ENCODE assay signal across 8 cellular contexts in the genomic region with DNA sequence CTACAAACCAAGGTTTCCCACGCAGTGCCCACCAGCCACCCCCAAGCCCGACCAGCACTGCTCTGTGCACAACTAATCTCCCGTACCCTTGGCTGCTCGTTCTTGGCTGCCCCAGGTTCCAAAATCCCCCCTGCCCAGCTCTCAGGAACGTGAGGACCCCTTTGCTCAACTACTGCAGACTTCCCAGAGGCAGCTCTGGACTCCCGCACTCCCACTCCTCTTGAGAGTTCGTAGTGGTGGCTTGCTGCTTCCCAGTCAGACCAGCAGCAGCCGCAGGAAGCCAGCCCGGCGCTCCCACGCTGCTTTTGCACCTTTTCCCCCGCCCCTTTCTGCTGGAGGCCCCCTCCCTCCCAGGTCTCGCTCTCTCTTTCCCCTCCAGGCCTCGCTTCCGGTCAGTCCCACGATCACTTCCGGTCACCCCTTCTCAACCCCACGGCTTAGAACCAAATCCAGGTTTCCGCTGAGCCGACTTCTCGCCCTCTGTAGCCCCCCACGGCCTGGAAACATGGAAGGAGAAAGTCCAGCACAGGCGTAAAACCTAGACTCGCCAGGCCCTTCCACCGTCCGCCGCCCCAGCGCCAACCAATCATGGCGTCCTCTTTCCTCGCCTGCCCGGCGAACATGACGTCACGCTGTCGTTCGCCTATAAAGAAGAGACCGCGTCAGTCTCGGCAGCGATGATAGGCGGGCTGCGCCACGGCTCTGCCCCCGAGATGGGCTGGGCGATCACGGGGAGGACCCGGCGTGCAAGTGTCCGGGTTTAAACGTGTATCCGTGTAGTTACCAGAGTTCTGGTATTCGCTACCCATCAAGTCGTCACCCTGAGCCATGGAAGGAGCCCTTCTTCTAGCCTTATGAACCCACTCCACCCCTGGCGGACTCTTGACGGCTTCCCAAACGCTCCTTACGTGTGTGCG. TPM values are rescaled to one million over a fixed set of nuclear protein-coding genes. Genes with fewer than 3 reads are reported as not detected.
A peak's percentile ranks its signal among the peaks of the same experiment; 100 is the strongest.
DNase-seq lines count a peak whose midpoint lies in the region; ATAC-seq and TF ChIP-seq lines count a peak whose summit lies in the region.

A gene with protein sequence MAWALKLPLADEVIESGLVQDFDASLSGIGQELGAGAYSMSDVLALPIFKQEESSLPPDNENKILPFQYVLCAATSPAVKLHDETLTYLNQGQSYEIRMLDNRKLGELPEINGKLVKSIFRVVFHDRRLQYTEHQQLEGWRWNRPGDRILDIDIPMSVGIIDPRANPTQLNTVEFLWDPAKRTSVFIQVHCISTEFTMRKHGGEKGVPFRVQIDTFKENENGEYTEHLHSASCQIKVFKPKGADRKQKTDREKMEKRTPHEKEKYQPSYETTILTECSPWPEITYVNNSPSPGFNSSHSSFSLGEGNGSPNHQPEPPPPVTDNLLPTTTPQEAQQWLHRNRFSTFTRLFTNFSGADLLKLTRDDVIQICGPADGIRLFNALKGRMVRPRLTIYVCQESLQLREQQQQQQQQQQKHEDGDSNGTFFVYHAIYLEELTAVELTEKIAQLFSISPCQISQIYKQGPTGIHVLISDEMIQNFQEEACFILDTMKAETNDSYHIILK (minus strand): TSS at position 621 of the 917 bp plus-strand sequence. CDS start 713 bp downstream, outside the sequence.

- peak; percentile 91 for ATAC-seq in GM21723 (IDR thresholded peaks at IDR 0.05; ENCODE audit: unreplicated experiment)

- DNase-seq in DMS53 treated with DMSO at 0.1 percent for 48 hours (lab: John Stamatoyannopoulos, UW; ENCODE audit: unreplicated experiment) (peak; percentile 93), KBM-7 (peak; percentile 95), RPMI7951 (ENCODE audit: low read depth) (peak; percentile 95), activated T-helper 1 cell treated with Interleukin-2 at 50 U/mL for 16 hours (ENCODE audit: low read depth) (peak; percentile 88), esophagus squamous epithelium (lab: John Stamatoyannopoulos, UW) (peak; percentile 80), myocyte (ENCODE audit: low read depth) (peak; percentile 97)
- DNase-seq in stimulated activated CD8-positive, alpha-beta memory T cell treated with anti-CD3 and anti-CD28 coated beads, Interleukin-7, amount 100 ng/mL, for 4 hours (ENCODE audit: low read depth in 2 of 2): peak; percentile 89 to 91

- H3K27ac ChIP-seq in esophagus squamous epithelium: peak within 1 kb of the TSS; percentile 96 to 98 (median 96)

- H3K9me3 ChIP-seq in esophagus squamous epithelium: no peaks in the 10 kb centered on the region

- in situ Hi-C loops in KBM-7 (cut with MboI; ENCODE audit: low pct_unique_long_range_greater_than_20kb, low sequenced_read_pairs): no loop called here

- H3K27me3 ChIP-seq in esophagus squamous epithelium: no peaks in the 10 kb centered on the region

- intact Hi-C loops in esophagus squamous epithelium (cut with DNase I): no loop called here

- H3K4me3 ChIP-seq in esophagus squamous epithelium: peak within 1 kb of the TSS; percentile 65 to 78 (median 75)

- no peaks in the 10 kb centered on the region for H3K36me3 ChIP-seq in esophagus squamous epithelium

- TF ChIP-seq CTCF in esophagus squamous epithelium (IDR thresholded peaks at IDR 0.05): no peak

- peaks cover 11 to 37% (median 17%) of the 10 kb centered on the region in 3 donors for H3K4me1 ChIP-seq in esophagus squamous epithelium

- peak in 3 of 4 donors; percentile 14 to 71 (median 31) for TF ChIP-seq POLR2A in esophagus squamous epithelium (IDR thresholded peaks at IDR 0.05)

- 1 to 2% methylated on average over 17 to 37 of the region's 58 CpGs for WGBS in esophagus squamous epithelium, 2 donors

RNA-seq across cellular contexts. Expression of the gene that starts here (rescaled TPM):
- total RNA-seq in RPMI7951 (2014; rRNA removed; shearing (Covaris generic)): 6.2 and 8.4 TPM in 2 replicates
- total RNA-seq in esophagus squamous epithelium (10 to 100 TPM; 10.8 to 12.0 (median 11.7) TPM), myocyte (15.2 and 17.2 TPM in 2 replicates)
- 25.8 TPM for polyA plus RNA-seq in myocyte (2012)

Comparison
In these comparisons a context has a peak if more than half of its experiments do, and no peak if none do; other contexts are left out.
1. Peak in every context shown above with its lines: DNase-seq, ATAC-seq, H3K4me3 ChIP-seq and H3K27ac ChIP-seq.